1 cellular context compared by ENCODE assay signal in genomic region chr12:106301241-106301610, GRCh38.
TF ChIP-seq lines count a peak whose summit lies in the region.

No MANE protein-coding gene starts in this region.

TF ChIP-seq in GM12878, 131 proteins besides CTCF, POLR2A, EP300 and RAD21:
- no peak for TF ChIP-seq YY1 (IDR thresholded peaks at IDR 0.05; ENCODE audit: low read depth, low read length)
